In the genomic region with DNA sequence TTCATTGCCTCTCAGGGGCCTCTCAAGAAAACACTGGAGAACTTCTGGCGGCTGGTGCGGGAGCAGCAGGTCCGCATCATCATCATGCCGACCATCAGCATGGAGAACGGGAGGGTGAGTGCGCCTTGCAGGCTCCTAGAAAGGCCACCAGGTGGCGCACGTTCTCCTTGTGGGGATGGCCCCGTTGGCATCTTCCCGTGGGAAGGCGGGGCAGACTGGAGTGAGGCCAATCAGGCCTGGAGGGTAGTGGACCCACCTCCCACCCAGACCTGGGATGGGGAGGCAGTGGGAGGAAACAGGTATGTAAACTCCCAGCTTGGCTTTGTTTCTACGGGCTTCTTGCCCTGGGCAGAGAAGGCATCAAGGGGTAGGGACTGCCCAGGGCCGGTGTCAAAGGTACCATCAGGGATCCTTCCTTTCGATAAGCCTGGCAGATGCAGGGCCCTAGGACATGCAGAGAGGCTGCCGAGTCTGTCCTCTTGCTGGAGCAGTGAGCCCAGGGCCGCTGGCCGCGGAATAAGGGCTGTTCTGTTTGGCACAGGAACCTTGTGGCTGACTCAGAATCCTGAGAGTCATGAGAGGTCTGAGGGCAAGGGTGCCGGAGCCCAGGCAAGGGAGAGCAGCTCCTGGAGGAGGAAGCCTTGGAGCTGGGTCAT, we compare ENCODE assay signal across 8 cellular contexts. TPM values are rescaled to one million over a fixed set of nuclear protein-coding genes. Genes with fewer than 3 reads are reported as not detected.
DNase-seq lines count a peak whose midpoint lies in the region; ATAC-seq, FAIRE-seq and TF ChIP-seq lines count a peak whose summit lies in the region.

No MANE protein-coding gene starts in this region.

- peak; percentile 97 for TF ChIP-seq CTCF in AG09309 (IDR thresholded peaks at IDR 0.05; ENCODE audit: control insufficient read depth, insufficient read depth, low read depth, low read length, missing control alignments)
- TF ChIP-seq CTCF in OCI-LY1 (IDR thresholded peaks at IDR 0.05; ENCODE audit: low read length): peak; percentile 99
- peak; percentile 94 for TF ChIP-seq CTCF in mucosa of descending colon (IDR thresholded peaks at IDR 0.05)

- no peak overlapping the region for H2AFZ ChIP-seq in OCI-LY1 (ENCODE audit: low read length)

- H3K4me3 ChIP-seq in AG09309 (ENCODE audit: control insufficient read depth, low read depth, low read length): peak overlapping the region; percentile 15
- H3K4me3 ChIP-seq in OCI-LY1 (ENCODE audit: low read depth, low read length, poor library complexity, severe bottlenecking): no peak overlapping the region
- H3K4me3 ChIP-seq in mucosa of descending colon: no peak overlapping the region

- DNase-seq in AG09309 (ENCODE audit: low read depth) (no peak), HTR-8/SVneo (ENCODE audit: insufficient read length, low spot score) (peak; percentile 73), epithelial cell of prostate (ENCODE audit: low read depth, low spot score) (no peak), mucosa of descending colon (peak; percentile 78 to 85 (median 83))
- DNase-seq in activated CD8-positive, alpha-beta memory T cell treated with anti-CD3 and anti-CD28 coated beads, Interleukin-2, amount 50 U/mL, for 1 hour (ENCODE audit: extremely low read depth): peak; percentile 31
- DNase-seq in stimulated activated CD8-positive, alpha-beta memory T cell treated with anti-CD3 and anti-CD28 coated beads, Interleukin-7, amount 100 ng/mL, for 1 hour (ENCODE audit: low read depth in 2 of 2): peak; percentile 47 to 51

- no peaks in the 10 kb centered on the region for H3K79me2 ChIP-seq in OCI-LY1 (ENCODE audit: insufficient read depth, low read length)

- FAIRE-seq in HTR-8/SVneo (lab: Jason Lieb, UNC): no peak

- no peaks in the 10 kb centered on the region for H3K27me3 ChIP-seq in OCI-LY1 (ENCODE audit: insufficient read depth, low read length)

- H3K9me3 ChIP-seq in OCI-LY1 (ENCODE audit: low read length): peaks cover 4% of the 10 kb centered on the region; the same call in 1 of the 2 replicates
- H3K9me3 ChIP-seq in mucosa of descending colon: no peaks in the 10 kb centered on the region

- peak; percentile 70 for ATAC-seq in GM19035 (IDR thresholded peaks at IDR 0.05; ENCODE audit: unreplicated experiment)
- ATAC-seq in mucosa of descending colon: peak; percentile 94

- no peak overlapping the region for H3K27ac ChIP-seq in OCI-LY1 (ENCODE audit: low read depth, low read length, poor library complexity, severe bottlenecking)
- peak overlapping the region; percentile 24 for H3K27ac ChIP-seq in epithelial cell of prostate

- H3K4me2 ChIP-seq in OCI-LY1 (ENCODE audit: low read length): peak overlapping the region; percentile 38; the same call in 1 of the 2 replicates

- H4K20me1 ChIP-seq in OCI-LY1 (ENCODE audit: insufficient read depth, low read length): no peaks in the 10 kb centered on the region

- intact Hi-C loops in mucosa of descending colon (cut with DNase I, micrococcal nuclease): loop anchor here in 1 of 2 donors (10.0 kb wide), 2 partner anchors 111 to 651 kb away; no protein-coding TSS in a partner anchor

- no peaks in the 10 kb centered on the region for H3K9me2 ChIP-seq in OCI-LY1 (ENCODE audit: low read depth, low read length)

- no peaks in the 10 kb centered on the region for H3F3A ChIP-seq in OCI-LY1 (ENCODE audit: insufficient read depth, low read length)

- H3K9ac ChIP-seq in OCI-LY1 (ENCODE audit: low read length): no peak overlapping the region

- H3K36me3 ChIP-seq in OCI-LY1 (ENCODE audit: insufficient read depth, low read length): no peaks in the 10 kb centered on the region
- no peaks in the 10 kb centered on the region for H3K36me3 ChIP-seq in mucosa of descending colon (ENCODE audit: low read depth)

- H3K4me1 ChIP-seq in OCI-LY1 (ENCODE audit: insufficient read depth, low read length, severe bottlenecking) (peaks cover 8% of the 10 kb centered on the region), mucosa of descending colon (ENCODE audit: low read depth) (no peaks in the 10 kb centered on the region)

RNA-seq across cellular contexts. Expression of a gene that starts 18.9 kb away (rescaled TPM):
- 100 to 1,000 TPM in 1 of 3 donors, 10 to 100 TPM in 2; 69.3 to 104 (median 85.5) TPM for total RNA-seq in mucosa of descending colon

Comparison
In these comparisons a context has a peak if more than half of its experiments do, and no peak if none do; other contexts are left out.
1. DNase-seq: peak in HTR-8/SVneo (single experiment), activated CD8-positive, alpha-beta memory T cell treated with anti-CD3 and anti-CD28 coated beads, Interleukin-2, amount 50 U/mL, for 1 hour (single experiment), mucosa of descending colon (3 of 3) and stimulated activated CD8-positive, alpha-beta memory T cell treated with anti-CD3 and anti-CD28 coated beads, Interleukin-7, amount 100 ng/mL, for 1 hour (2 of 2); none in AG09309 (single experiment) and epithelial cell of prostate (single experiment).
2. Peak in every context shown above with its lines, with median percentiles within 50 percentile points of each other: CTCF ChIP-seq.